In genomic region chr6:72712921-72713320, GRCh38 we compare ENCODE assay signal across 15 cellular contexts.
A peak's percentile ranks its signal among the peaks of the same experiment; 100 is the strongest.
DNase-seq lines count a peak whose midpoint lies in the region; ATAC-seq, FAIRE-seq and TF ChIP-seq lines count a peak whose summit lies in the region.
"Had no signal": no experiment of that assay in that cellular context is flagged by ENCODE, and none has a peak within 500 bp of the region (broad histone marks: within the 10 kb centered on the region; RNA-seq: fewer than 3 reads in every experiment).

No MANE protein-coding gene starts in this region.

- H3K27me3 ChIP-seq in bronchial epithelial cell (ENCODE audit: control insufficient read depth, insufficient read depth, low read length): no peaks in the 10 kb centered on the region

- no peak overlapping the region for H3K4me3 ChIP-seq in bronchial epithelial cell (ENCODE audit: low read depth, low read length)
- H3K4me3 ChIP-seq: HAP-1 had no signal

- ATAC-seq in HG02571 (IDR thresholded peaks at IDR 0.05; ENCODE audit: unreplicated experiment): no peak
- ATAC-seq: Right ventricle myocardium inferior had no signal

- no peaks in the 10 kb centered on the region for H3K36me3 ChIP-seq in bronchial epithelial cell (ENCODE audit: control insufficient read depth, insufficient read depth, low read length)
- H3K36me3 ChIP-seq: HAP-1 had no signal

- no peak for TF ChIP-seq POLR2A in H54 (IDR thresholded peaks at IDR 0.05; ENCODE audit: low read depth, low read length)

- no peak for TF ChIP-seq CTCF in bronchial epithelial cell (IDR thresholded peaks at IDR 0.05; ENCODE audit: insufficient read depth, low read length, severe bottlenecking)

- DNase-seq in H54 (ENCODE audit: insufficient read length, low spot score): no peak
- peak; percentile 15 for DNase-seq in NCI-H69 (lab: John Stamatoyannopoulos, UW)
- no peak for DNase-seq in bronchial epithelial cell (ENCODE audit: low read depth)
- peak; percentile 28 for DNase-seq in smooth muscle cell of the brain vasculature (ENCODE audit: low read depth, low spot score)
- no peak for DNase-seq in inferior parietal cortex (ENCODE audit: extremely low spot score)
- no peak for DNase-seq in CD1c-positive myeloid dendritic cell (ENCODE audit: extremely low spot score)
- DNase-seq: GF-D8, KBM-7, MV-4-11, NCI-H187 treated with DMSO at 0.1 percent for 48 hours, NCI-H2171 had no signal

- FAIRE-seq in H54 (lab: Jason Lieb, UNC) (peak; percentile 75), bronchial epithelial cell (lab: Jason Lieb, UNC) (peak; percentile 13)
- FAIRE-seq: RCC 7860 had no signal

Comparison
In these comparisons a context has a peak if more than half of its experiments do, and no peak if none do; other contexts are left out.
1. DNase-seq: peak in NCI-H69 (single experiment) and smooth muscle cell of the brain vasculature (single experiment); none in H54 (single experiment), bronchial epithelial cell (single experiment), inferior parietal cortex (single experiment) and CD1c-positive myeloid dendritic cell (single experiment).